In the genomic region with DNA sequence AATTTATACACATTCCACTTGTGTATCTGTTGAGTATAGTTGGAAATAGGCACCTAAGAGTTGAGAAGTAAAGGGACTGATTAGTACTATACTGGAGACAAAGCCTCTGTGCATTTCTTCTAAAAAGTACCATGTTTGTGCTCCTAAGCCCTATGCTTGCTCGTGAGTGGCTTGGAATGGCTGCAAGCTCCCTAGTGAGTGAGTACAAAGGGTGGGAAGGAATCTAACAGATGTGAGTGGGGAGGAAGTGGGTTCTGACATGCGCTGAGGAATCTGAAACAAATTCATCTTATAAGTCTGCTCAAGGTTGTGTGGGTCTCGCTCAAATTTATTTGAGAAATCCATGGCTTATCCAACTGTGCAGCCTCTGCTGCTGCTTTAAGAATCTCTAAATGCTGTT, we compare ENCODE assay signal across 19 cellular contexts. TPM values are rescaled to one million over a fixed set of nuclear protein-coding genes. Genes with fewer than 3 reads are reported as not detected.
DNase-seq lines count a peak whose midpoint lies in the region; ATAC-seq and TF ChIP-seq lines count a peak whose summit lies in the region.
"Had no signal": no experiment of that assay in that cellular context is flagged by ENCODE, and none has a peak within 500 bp of the region (broad histone marks: within the 10 kb centered on the region; RNA-seq: fewer than 3 reads in every experiment).

No MANE protein-coding gene starts in this region.

- TF ChIP-seq POLR2A in GM18505 (IDR thresholded peaks at IDR 0.05; ENCODE audit: borderline replicate concordance, extremely low read depth, insufficient read depth, insufficient read length) = no peak

- H3K9me3 ChIP-seq in left lung = no peaks in the 10 kb centered on the region
- H3K9me3 ChIP-seq: Peyer's patch, prostate gland, vagina had no signal

- no peaks in the 10 kb centered on the region for H3K9me3 Mint-ChIP-seq in CD14-positive monocyte
- H3K9me3 Mint-ChIP-seq: activated CD4-positive, alpha-beta T cell treated with anti-CD3 and anti-CD28 coated beads, Interleukin-2, amount 10 ng/mL, durations not matched to agents 7 days and 5 days; neural crest cell had no signal

- H3K4me1 Mint-ChIP-seq in CD14-positive monocyte = no peaks in the 10 kb centered on the region
- H3K4me1 Mint-ChIP-seq: neural crest cell had no signal

- ATAC-seq in left lung = peak; percentile 51
- ATAC-seq in GM18505 (IDR thresholded peaks at IDR 0.05; ENCODE audit: unreplicated experiment) = no peak
- no peak for ATAC-seq in HG02571 (IDR thresholded peaks at IDR 0.05; ENCODE audit: unreplicated experiment)

- intact Hi-C loops in CD14-positive monocyte (cut with micrococcal nuclease) (no loop called here), left lung (cut with DNase I) (no loop called here)

- H3K4me1 ChIP-seq in left lung = no peaks in the 10 kb centered on the region
- H3K4me1 ChIP-seq: Peyer's patch, prostate gland, vagina had no signal

- peaks cover 43 to 47% of the 10 kb centered on the region in 2 donors for H3K36me3 Mint-ChIP-seq in CD14-positive monocyte

- H3K4me3 ChIP-seq in left lung = no peak overlapping the region
- H3K4me3 ChIP-seq: GM23248, Peyer's patch, prostate gland, SK-N-MC, vagina had no signal

- no peak overlapping the region for H3K27ac ChIP-seq in left lung
- H3K27ac ChIP-seq: GM23248, Peyer's patch, prostate gland, SK-N-MC, vagina had no signal

- H3K4me3 Mint-ChIP-seq in CD14-positive monocyte = no peak overlapping the region
- H3K4me3 Mint-ChIP-seq: activated CD4-positive, alpha-beta T cell treated with anti-CD3 and anti-CD28 coated beads, Interleukin-2, amount 10 ng/mL, durations not matched to agents 7 days and 5 days; neural crest cell had no signal

- peak overlapping the region in 5 of 7 donors; percentile 5 to 81 (median 42) for H3K27ac Mint-ChIP-seq in CD14-positive monocyte

- peaks cover 0 to 2% (median 0%) of the 10 kb centered on the region in 3 donors for H3K27me3 Mint-ChIP-seq in CD14-positive monocyte (ENCODE audit: low read depth in 3 of 3)
- H3K27me3 Mint-ChIP-seq: activated CD4-positive, alpha-beta T cell treated with anti-CD3 and anti-CD28 coated beads, Interleukin-2, amount 10 ng/mL, durations not matched to agents 7 days and 5 days had no signal

- TF ChIP-seq CTCF in CD14-positive monocyte (IDR thresholded peaks at IDR 0.05) (no peak), left lung (IDR thresholded peaks at IDR 0.05) (no peak)

- peaks cover 0 to 34% of the 10 kb centered on the region in 2 donors for H3K36me3 ChIP-seq in left lung
- H3K36me3 ChIP-seq: prostate gland had no signal

- DNase-seq in CD14-positive monocyte (ENCODE audit: low spot score) (no peak), GM03348 (ENCODE audit: low spot score) (peak; percentile 14), amniotic epithelial cell (ENCODE audit: low read depth) (peak; percentile 80), left lung (no peak), NCI-H1092 treated with DMSO at 0.1 percent for 48 hours (lab: John Stamatoyannopoulos, UW) (no peak)
- DNase-seq: activated CD4-positive, alpha-beta T cell treated with anti-CD3 and anti-CD28 coated beads, Interleukin-2, amount 10 ng/mL, durations not matched to agents 7 days and 5 days; cerebellar nuclear complex; GM23248; NCI-H1694 treated with DMSO at 0.1 percent for 48 hours; NCI-H345; Peyer's patch; stimulated activated CD4-positive, alpha-beta T cell treated with anti-CD3 and anti-CD28 coated beads, Interleukin-4, amount 100 ng/mL, for 4 hours; substantia nigra had no signal

- H3K27me3 ChIP-seq in left lung = no peaks in the 10 kb centered on the region
- H3K27me3 ChIP-seq: Peyer's patch, vagina had no signal

RNA-seq across cellular contexts. Expression of a gene that starts 13.3 kb away (rescaled TPM):
- 100 to 1,000 TPM; 107 to 112 TPM for polyA plus RNA-seq in CD14-positive monocyte
- total RNA-seq in left lung = 100 to 1,000 TPM; 137 to 203 TPM

Comparison
In these comparisons a context has a peak if more than half of its experiments do, and no peak if none do; other contexts are left out.
1. DNase-seq: peak in GM03348 (single experiment) and amniotic epithelial cell (single experiment); none in CD14-positive monocyte (single experiment), left lung (0 of 2) and NCI-H1092 treated with DMSO at 0.1 percent for 48 hours (single experiment).